Comparison of ENCODE assay signal across 8 cellular contexts in genomic region chr19:55640577-55641375, GRCh38. TPM values are rescaled to one million over a fixed set of nuclear protein-coding genes. Genes with fewer than 3 reads are reported as not detected.
DNase-seq lines count a peak whose midpoint lies in the region; ATAC-seq, FAIRE-seq and TF ChIP-seq lines count a peak whose summit lies in the region.

Gene ZNF580 (plus strand): TSS chr19:55641002. CDS start chr19:55642509, 1,507 bp downstream.

- H3K9me3 Mint-ChIP-seq in neural crest cell (peaks cover 2% of the 10 kb centered on the region), type B pancreatic cell (no peaks in the 10 kb centered on the region)

- DNase-seq in G401 (ENCODE audit: low spot score) = peak; percentile 60
- peak; percentile 80 for DNase-seq in RPMI8226
- peak; percentile 70 for DNase-seq in activated naive CD4-positive, alpha-beta T cell treated with anti-CD3 and anti-CD28 coated beads, Interleukin-2, amount 50 U/mL, for 16 hours
- DNase-seq in frontal cortex (ENCODE audit: low spot score in 2 of 2) = peak; percentile 82 to 87
- peak; percentile 48 for DNase-seq in neural crest cell (ENCODE audit: low read depth, low spot score)
- no peak for DNase-seq in type B pancreatic cell (ENCODE audit: extremely low spot score, unreplicated experiment)

- ATAC-seq in HG03460 (IDR thresholded peaks at IDR 0.05; ENCODE audit: unreplicated experiment) = peak; percentile 29
- ATAC-seq in GM21447 (IDR thresholded peaks at IDR 0.05; ENCODE audit: unreplicated experiment) = no peak

- H3K4me3 Mint-ChIP-seq in neural crest cell (peak within 1 kb of the TSS; percentile 96), type B pancreatic cell (peak within 1 kb of the TSS; percentile 94)

- in situ Hi-C loops in G401 (cut with HindIII; ENCODE audit: low sequenced_read_pairs) = no loop called here

- H3K27me3 Mint-ChIP-seq in neural crest cell (ENCODE audit: low read depth) = peaks cover 21% of the 10 kb centered on the region
- H3K27me3 Mint-ChIP-seq in type B pancreatic cell = peaks cover 5% of the 10 kb centered on the region

- no peak for FAIRE-seq in frontal cortex (lab: Jason Lieb, UNC)

- TF ChIP-seq CTCF in neural crest cell (conservative IDR thresholded peaks at IDR 0.05) (no peak), type B pancreatic cell (conservative IDR thresholded peaks at IDR 0.05) (no peak)

- peaks cover 19% of the 10 kb centered on the region for H3K36me3 Mint-ChIP-seq in neural crest cell (ENCODE audit: low read depth)
- H3K36me3 Mint-ChIP-seq in type B pancreatic cell = peaks cover 21% of the 10 kb centered on the region

- H3K27ac Mint-ChIP-seq in neural crest cell (ENCODE audit: unreplicated experiment) = peak within 1 kb of the TSS; percentile 86
- H3K27ac Mint-ChIP-seq in type B pancreatic cell = peak within 1 kb of the TSS; percentile 91

- H3K4me1 Mint-ChIP-seq in neural crest cell (peaks cover 54% of the 10 kb centered on the region), type B pancreatic cell (ENCODE audit: unreplicated experiment) (peaks cover 34% of the 10 kb centered on the region)

RNA-seq across cellular contexts. Expression of gene ZNF580, which starts in this region (rescaled TPM):
- total RNA-seq in G401 (2014; rRNA removed; shearing (Covaris generic)) = 5.1 and 17.4 TPM in 2 replicates
- total RNA-seq in frontal cortex (2.4 TPM), neural crest cell (39.1 and 41.8 TPM in 2 replicates), type B pancreatic cell (ENCODE audit: low replicate concordance) (28.5 and 37.4 TPM in 2 replicates)
